Comparison of ENCODE assay signal across 8 cellular contexts in genomic region chr11:72743321-72744221, GRCh38. TPM values are rescaled to one million over a fixed set of nuclear protein-coding genes. Genes with fewer than 3 reads are reported as not detected.
DNase-seq lines count a peak whose midpoint lies in the region; ATAC-seq and TF ChIP-seq lines count a peak whose summit lies in the region.

No MANE protein-coding gene starts in this region.

- peaks cover 70 to 82% of the 10 kb centered on the region in 2 donors for H3K4me1 ChIP-seq in adrenal gland (replicated peaks in 1 of 2)
- peaks cover 0 to 8% (median 0%) of the 10 kb centered on the region in 4 donors for H3K4me1 ChIP-seq in tibial artery

- H3K4me3 ChIP-seq in adrenal gland: no peak overlapping the region
- H3K4me3 ChIP-seq in tibial artery: no peak overlapping the region

- WGBS in adrenal gland, 4 donors: 83 to 90% (median 87%) methylated on average over 5 to 6 of the region's 6 CpGs

- no peak for TF ChIP-seq POLR2A in adrenal gland (IDR thresholded peaks at IDR 0.05)

- peaks cover 27 to 31% of the 10 kb centered on the region in 2 donors for H3K36me3 Mint-ChIP-seq in CD14-positive monocyte

- H3K27me3 Mint-ChIP-seq in CD14-positive monocyte (ENCODE audit: low read depth in 3 of 3): no peaks in the 10 kb centered on the region

- H3K4me3 Mint-ChIP-seq in CD14-positive monocyte: peak overlapping the region; percentile 0 to 73

- TF ChIP-seq CTCF in CD14-positive monocyte (IDR thresholded peaks at IDR 0.05) (no peak), adrenal gland (IDR thresholded peaks at IDR 0.05) (no peak), tibial artery (IDR thresholded peaks at IDR 0.05) (no peak)

- ATAC-seq in GM18870 (IDR thresholded peaks at IDR 0.05; ENCODE audit: unreplicated experiment) (peak; percentile 44), HG03442 (IDR thresholded peaks at IDR 0.05; ENCODE audit: unreplicated experiment) (peak; percentile 44)

- intact Hi-C loops in CD14-positive monocyte (cut with micrococcal nuclease) (no loop called here), adrenal gland (cut with DNase I) (no loop called here), tibial artery (cut with DNase I; ENCODE audit: low total_unique reads) (no loop called here)

- no peaks in the 10 kb centered on the region for H3K36me3 ChIP-seq in adrenal gland (replicated peaks in 1 of 2)
- H3K36me3 ChIP-seq in tibial artery: no peaks in the 10 kb centered on the region

- DNase-seq in CD14-positive monocyte (ENCODE audit: low spot score) (peak; percentile 86), adrenal gland (no peak), NOMO-1 treated with DMSO at 0.1 percent for 48 hours (lab: John Stamatoyannopoulos, UW; ENCODE audit: unreplicated experiment) (no peak), NCI-H2107 (lab: John Stamatoyannopoulos, UW) (no peak), tibial artery (no peak)
- no peak for DNase-seq in stimulated activated CD4-positive, alpha-beta T cell treated with anti-CD3 and anti-CD28 coated beads, Interleukin-2, amount 100 ng/mL, for 48 hours

- H3K9me3 Mint-ChIP-seq in CD14-positive monocyte: peaks cover 0 to 2% (median 0%) of the 10 kb centered on the region in 7 donors

- H3K27ac ChIP-seq in adrenal gland (peak overlapping the region in 4 of 5 donors; percentile 18 to 71 (median 40)), tibial artery (no peak overlapping the region)

- H3K27me3 ChIP-seq in adrenal gland (no peaks in the 10 kb centered on the region), tibial artery (no peaks in the 10 kb centered on the region)

- H3K4me1 Mint-ChIP-seq in CD14-positive monocyte: peaks cover 74% of the 10 kb centered on the region

- peak overlapping the region; percentile 80 to 100 (median 96) for H3K27ac Mint-ChIP-seq in CD14-positive monocyte

- H3K9me3 ChIP-seq in adrenal gland (replicated peaks in 1 of 3): no peaks in the 10 kb centered on the region
- no peaks in the 10 kb centered on the region for H3K9me3 ChIP-seq in tibial artery

RNA-seq across cellular contexts. Expression of gene ARAP1, which starts 8.6 kb away (rescaled TPM):
- polyA plus RNA-seq in CD14-positive monocyte (10 to 100 TPM; 48.7 to 79.0 TPM), adrenal gland (100 to 1,000 TPM in 2 of 3 donors, 10 to 100 TPM in 1; 30.0 to 217 (median 150) TPM)
- total RNA-seq in adrenal gland: 100 to 1,000 TPM; 103 to 216 (median 153) TPM

RNA-seq across cellular contexts. Expression of gene STARD10, which starts 50.3 kb away (rescaled TPM):
- polyA plus RNA-seq in CD14-positive monocyte: 10 to 100 TPM; 13.6 to 15.4 TPM
- 100 to 1,000 TPM; 190 to 425 (median 350) TPM for total RNA-seq in adrenal gland
- polyA plus RNA-seq in adrenal gland: 100 to 1,000 TPM; 261 to 668 (median 513) TPM

Comparison
In these comparisons a context has a peak if more than half of its experiments do, and no peak if none do; other contexts are left out.
1. H3K27ac ChIP-seq: peak in adrenal gland (4 of 5); none in tibial artery (0 of 2).
2. RNA of gene STARD10, which starts 50.3 kb away (polyA plus RNA-seq): 261 to 668 TPM in adrenal gland; 13.6 to 15.4 TPM in CD14-positive monocyte; every median in the first group is over 10 times any median in the second.